Comparison of ENCODE assay signal across 25 cellular contexts in the genomic region with DNA sequence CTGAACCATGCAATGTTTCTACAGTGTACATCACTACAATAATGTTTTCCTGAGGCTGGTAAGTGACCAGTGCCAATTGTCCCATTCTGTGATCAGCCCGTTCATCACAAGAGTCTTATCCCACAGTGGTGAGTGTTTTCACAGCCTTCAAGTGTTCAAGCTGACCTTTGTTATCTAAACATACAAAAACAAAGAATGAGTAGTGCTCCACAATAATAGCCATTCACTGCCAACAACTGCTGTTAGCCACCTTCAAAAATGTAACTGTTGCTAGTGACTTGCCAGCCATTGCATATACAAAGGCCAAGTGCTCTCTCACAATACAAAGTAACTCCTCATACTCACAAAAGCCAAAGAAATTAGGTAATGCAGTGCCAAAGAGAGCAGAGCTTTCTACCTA.
"Had no signal": no experiment of that assay in that cellular context is flagged by ENCODE, and none has a peak within 500 bp of the region (broad histone marks: within the 10 kb centered on the region; RNA-seq: fewer than 3 reads in every experiment).

No MANE protein-coding gene starts in this region.

- H2AFZ ChIP-seq: neural progenitor cell, parathyroid adenoma had no signal

- H3K4me1 ChIP-seq: gastrocnemius medialis, neural progenitor cell, parathyroid adenoma, prostate gland, right atrium auricular region, stomach, tibial nerve, upper lobe of left lung, uterus had no signal

- H3K27me3 Mint-ChIP-seq: naive thymus-derived CD4-positive, alpha-beta T cell had no signal

- H3K4me3 ChIP-seq: dorsolateral prefrontal cortex, gastrocnemius medialis, neural progenitor cell, prostate gland, right atrium auricular region, smooth muscle cell, stomach, thoracic aorta, tibial nerve, upper lobe of left lung, uterus had no signal

- H3K4me2 ChIP-seq: neural progenitor cell, smooth muscle cell had no signal

- H3K79me2 ChIP-seq: parathyroid adenoma had no signal

- H3K27ac ChIP-seq: dorsolateral prefrontal cortex, gastrocnemius medialis, neural progenitor cell, parathyroid adenoma, prostate gland, right atrium auricular region, stomach, thoracic aorta, tibial nerve, upper lobe of left lung, uterus had no signal

- ATAC-seq: gastrocnemius medialis; naive thymus-derived CD4-positive, alpha-beta T cell; sciatic nerve; stimulated activated effector memory CD8-positive, alpha-beta T cell treated with anti-CD3 and anti-CD28 coated beads, Interleukin-12 subunit alpha, Interleukin-12 subunit beta, amount 100 ng/mL, for 72 hours had no signal

- H3K9me3 ChIP-seq: gastrocnemius medialis, prostate gland, thoracic aorta, tibial nerve, upper lobe of left lung, uterus had no signal

- H3K27me3 ChIP-seq: neural progenitor cell, right atrium auricular region, stomach, tibial nerve, upper lobe of left lung, uterus had no signal

- H3K36me3 Mint-ChIP-seq: naive thymus-derived CD4-positive, alpha-beta T cell; neural progenitor cell; stimulated activated effector memory CD8-positive, alpha-beta T cell treated with anti-CD3 and anti-CD28 coated beads, Interleukin-12 subunit alpha, Interleukin-12 subunit beta, amount 100 ng/mL, for 72 hours had no signal

- H3K4me3 Mint-ChIP-seq: naive thymus-derived CD4-positive, alpha-beta T cell; nephron; neural progenitor cell; stimulated activated effector memory CD8-positive, alpha-beta T cell treated with anti-CD3 and anti-CD28 coated beads, Interleukin-12 subunit alpha, Interleukin-12 subunit beta, amount 100 ng/mL, for 72 hours had no signal

- H3K36me3 ChIP-seq: gastrocnemius medialis, neural progenitor cell, prostate gland, right atrium auricular region, stomach, thoracic aorta, tibial nerve, upper lobe of left lung, uterus had no signal

- DNase-seq: dorsolateral prefrontal cortex; effector CD4-positive, alpha-beta T cell; gastrocnemius medialis; head of caudate nucleus; mammary epithelial cell; mesendoderm; midbrain; naive thymus-derived CD4-positive, alpha-beta T cell; stimulated activated CD4-positive, alpha-beta T cell treated with anti-CD3 and anti-CD28 coated beads, Interleukin-12 subunit alpha, Interleukin-12 subunit beta, amount 100 ng/mL, for 4 hours; stimulated activated CD4-positive, alpha-beta T cell treated with anti-CD3 and anti-CD28 coated beads, Interleukin-1b, Interleukin-23, amount 100 ng/mL, for 48 hours; stimulated activated CD4-positive, alpha-beta T cell treated with anti-CD3 and anti-CD28 coated beads, Interleukin-4, amount 100 ng/mL, for 24 hours; stimulated activated naive CD4-positive, alpha-beta T cell treated with Interleukin-2 at 50 U/mL for 16 hours; stomach; uterus had no signal

- H3K4me1 Mint-ChIP-seq: naive thymus-derived CD4-positive, alpha-beta T cell; nephron; neural progenitor cell; stimulated activated effector memory CD8-positive, alpha-beta T cell treated with anti-CD3 and anti-CD28 coated beads, Interleukin-12 subunit alpha, Interleukin-12 subunit beta, amount 100 ng/mL, for 72 hours had no signal

- H3K27ac Mint-ChIP-seq: naive thymus-derived CD4-positive, alpha-beta T cell; nephron; neural progenitor cell; stimulated activated effector memory CD8-positive, alpha-beta T cell treated with anti-CD3 and anti-CD28 coated beads, Interleukin-12 subunit alpha, Interleukin-12 subunit beta, amount 100 ng/mL, for 72 hours had no signal

- H3K9me3 Mint-ChIP-seq: nephron, neural progenitor cell had no signal
